In the genomic region with DNA sequence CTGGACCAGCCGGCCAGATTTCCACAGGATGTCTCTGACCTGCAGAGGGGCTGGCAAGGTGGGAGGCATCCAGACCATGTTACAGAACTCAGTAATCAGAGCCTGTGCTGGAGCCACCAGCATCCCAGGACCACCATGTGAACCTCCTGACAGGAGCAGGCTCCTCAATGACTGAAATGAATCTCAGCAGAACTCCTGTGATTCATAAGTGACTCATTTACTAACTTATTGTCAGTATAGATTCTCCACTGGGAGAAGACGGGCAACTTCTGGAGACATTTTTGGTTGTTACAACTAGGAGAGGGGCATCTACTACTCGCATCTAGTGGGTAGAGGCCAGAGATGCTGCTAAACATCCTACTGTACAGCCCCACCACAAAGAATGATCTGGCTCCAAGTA, we compare ENCODE assay signal across 15 cellular contexts. TPM values are rescaled to one million over a fixed set of nuclear protein-coding genes. Genes with fewer than 3 reads are reported as not detected.
DNase-seq lines count a peak whose midpoint lies in the region; ATAC-seq and TF ChIP-seq lines count a peak whose summit lies in the region.
"Had no signal": no experiment of that assay in that cellular context is flagged by ENCODE, and none has a peak within 500 bp of the region (broad histone marks: within the 10 kb centered on the region; RNA-seq: fewer than 3 reads in every experiment).

No MANE protein-coding gene starts in this region.

- no peak overlapping the region for H4K91ac ChIP-seq in trophoblast cell (ENCODE audit: low read depth, low read length)

- H4K12ac ChIP-seq in trophoblast cell (ENCODE audit: low read depth, low read length) = no peak overlapping the region

- no peak overlapping the region for H2BK5ac ChIP-seq in trophoblast cell (ENCODE audit: low read depth, low read length, poor library complexity)

- ATAC-seq in foreskin keratinocyte = peak; percentile 10
- no peak for ATAC-seq in GM18867 (IDR thresholded peaks at IDR 0.05; ENCODE audit: unreplicated experiment)
- ATAC-seq: A549 had no signal

- no peak overlapping the region for H3K14ac ChIP-seq in trophoblast cell (ENCODE audit: low read length)

- whole genome bisulfite sequencing in trophoblast cell (ENCODE audit: extremely low coverage, insufficient coverage, insufficient read length) = no CpG with 5 or more reads among the region's 3 CpGs

- H3K4me1 ChIP-seq in foreskin keratinocyte (peaks cover 10% of the 10 kb centered on the region), trophoblast cell (ENCODE audit: control insufficient read depth in 1 of 2, insufficient read depth in 2 of 2, low read length in 2 of 2) (peaks cover 3 to 6% of the 10 kb centered on the region in 2 experiments)

- peaks cover 3% of the 10 kb centered on the region for H3K79me2 ChIP-seq in trophoblast cell (ENCODE audit: control insufficient read depth, insufficient read depth, low read length, poor library complexity)

- H3K4me3 ChIP-seq in SK-N-MC (no peak overlapping the region), trophoblast cell (ENCODE audit: low read depth, low read length) (no peak overlapping the region)
- H3K4me3 ChIP-seq: A549, BLaER1, SJSA1 had no signal

- H3K18ac ChIP-seq in trophoblast cell (ENCODE audit: low read length) = no peak overlapping the region

- no peak overlapping the region for H2AFZ ChIP-seq in trophoblast cell (ENCODE audit: insufficient read depth, low read length, poor library complexity)

- no peak overlapping the region for H2BK120ac ChIP-seq in trophoblast cell (ENCODE audit: insufficient read depth, low read length, poor library complexity)

- H3K4me2 ChIP-seq in trophoblast cell (ENCODE audit: low read length) = no peak overlapping the region
- H3K4me2 ChIP-seq: A549, BLaER1 had no signal

- H3K79me1 ChIP-seq in trophoblast cell (ENCODE audit: low read length) = peaks cover 3% of the 10 kb centered on the region

- H3K9me3 ChIP-seq in SK-N-MC (ENCODE audit: low read depth, low read length) (no peaks in the 10 kb centered on the region), trophoblast cell (ENCODE audit: insufficient read depth, low read depth, low read length) (no peaks in the 10 kb centered on the region)
- H3K9me3 ChIP-seq: A549, SJSA1 had no signal

- no peak for TF ChIP-seq CTCF in foreskin keratinocyte (conservative IDR thresholded peaks at IDR 0.05)

- no peak overlapping the region for H4K8ac ChIP-seq in trophoblast cell (ENCODE audit: low read depth, low read length)

- H3K36me3 ChIP-seq in SK-N-MC (ENCODE audit: insufficient read depth, low read length) (no peaks in the 10 kb centered on the region), trophoblast cell (ENCODE audit: control insufficient read depth in 1 of 2, insufficient read depth in 2 of 2, low read length in 2 of 2) (no peaks in the 10 kb centered on the region)
- H3K36me3 ChIP-seq: BLaER1 had no signal

- no peak overlapping the region for H3K23ac ChIP-seq in trophoblast cell (ENCODE audit: low read length)

- peak overlapping the region; percentile 98 for H3K27ac ChIP-seq in SK-N-MC
- no peak overlapping the region for H3K27ac ChIP-seq in foreskin keratinocyte
- no peak overlapping the region for H3K27ac ChIP-seq in trophoblast cell (ENCODE audit: low read depth, low read length)
- H3K27ac ChIP-seq: A549, BLaER1, SJSA1 had no signal

- no peak overlapping the region for H2BK12ac ChIP-seq in trophoblast cell (ENCODE audit: low read length)

- H3K9ac ChIP-seq in SK-N-MC (ENCODE audit: insufficient read length) = no peak overlapping the region
- no peak overlapping the region for H3K9ac ChIP-seq in trophoblast cell (ENCODE audit: low read length)
- H3K9ac ChIP-seq: BLaER1 had no signal

- DNase-seq in ELR (ENCODE audit: low read depth) (peak; percentile 36), HS-5 (ENCODE audit: low read depth) (peak; percentile 6), SK-N-MC (ENCODE audit: low read depth, low spot score) (no peak), foreskin keratinocyte (peak in 1 of 2 donors; percentile 49), trophoblast cell (no peak), NCI-H1930 (lab: John Stamatoyannopoulos, UW) (no peak)
- DNase-seq in activated CD4-positive, alpha-beta T cell treated with anti-CD3 and anti-CD28 coated beads for 4 hours = no peak
- DNase-seq: CD4-positive, alpha-beta memory T cell; NCI-H1105; NCI-H2081 treated with DMSO at 0.1 percent for 48 hours; NCI-H510A treated with DMSO at 0.1 percent for 48 hours had no signal

- H3K4ac ChIP-seq in trophoblast cell (ENCODE audit: low read depth, low read length) = no peak overlapping the region

- H3K27me3 ChIP-seq in foreskin keratinocyte = peaks cover 5% of the 10 kb centered on the region
- H3K27me3 ChIP-seq in trophoblast cell (ENCODE audit: insufficient read depth, low read length) = no peaks in the 10 kb centered on the region
- H3K27me3 ChIP-seq: BLaER1 had no signal

- H2AK5ac ChIP-seq in trophoblast cell (ENCODE audit: low read length) = no peak overlapping the region

RNA-seq across cellular contexts. Expression of gene WWOX, which starts 3.1 kb away (rescaled TPM):
- total RNA-seq in foreskin keratinocyte = 7.6 and 10.1 TPM in 2 replicates
- polyA plus RNA-seq in foreskin keratinocyte = 4.0 and 8.0 TPM in 2 replicates
- 13.8 and 15.6 TPM in 2 replicates for polyA plus RNA-seq in trophoblast cell (2013)

Comparison
In these comparisons a context has a peak if more than half of its experiments do, and no peak if none do; other contexts are left out.
1. DNase-seq: peak in ELR (single experiment) and HS-5 (single experiment); none in SK-N-MC (single experiment), activated CD4-positive, alpha-beta T cell treated with anti-CD3 and anti-CD28 coated beads for 4 hours (0 of 2), trophoblast cell (0 of 2) and NCI-H1930 (0 of 2).